ENCODE assay signal across 16 cellular contexts in genomic region chr11:130780437-130780836, GRCh38.
DNase-seq lines count a peak whose midpoint lies in the region; ATAC-seq and TF ChIP-seq lines count a peak whose summit lies in the region.
"Had no signal": no experiment of that assay in that cellular context is flagged by ENCODE, and none has a peak within 500 bp of the region (broad histone marks: within the 10 kb centered on the region; RNA-seq: fewer than 3 reads in every experiment).

No MANE protein-coding gene starts in this region.

- H2AFZ ChIP-seq in IMR-90 (replicated peaks; ENCODE audit: low read length, poor library complexity): no peak overlapping the region
- H2AFZ ChIP-seq in neural progenitor cell (replicated peaks): peak overlapping the region; percentile 29
- H2AFZ ChIP-seq: GM23248 had no signal

- H3K36me3 Mint-ChIP-seq in neural progenitor cell: no peaks in the 10 kb centered on the region
- H3K36me3 Mint-ChIP-seq: CD14-positive monocyte; CD4-positive, alpha-beta memory T cell had no signal

- no TSS peak for BruUV-seq in IMR-90 (replicated peaks; lab: Mats Ljungman, UMichigan)

- CTCF ChIA-PET in IMR-90 (lab: Yijun Ruan, JAX): no interaction called here

- TF ChIP-seq RAD21 in IMR-90 (IDR thresholded peaks at IDR 0.05; ENCODE audit: low read length): no peak

- H3K27ac ChIP-seq in IMR-90 (ENCODE audit: insufficient read depth, low read length): no peak overlapping the region
- no peak overlapping the region for H3K27ac ChIP-seq in neural progenitor cell
- H3K27ac ChIP-seq in colonic mucosa: no peak overlapping the region
- H3K27ac ChIP-seq: BLaER1, GM23248 had no signal

- no peak overlapping the region for H3K4me3 Mint-ChIP-seq in neural progenitor cell
- H3K4me3 Mint-ChIP-seq: CD14-positive monocyte; CD4-positive, alpha-beta memory T cell had no signal

- H3K27me3 Mint-ChIP-seq in neural progenitor cell (ENCODE audit: insufficient read depth, low read depth): peaks cover 10% of the 10 kb centered on the region

- H3K4me1 ChIP-seq in IMR-90 (ENCODE audit: control insufficient read depth, insufficient read depth, low read length) (peaks cover 16% of the 10 kb centered on the region), neural progenitor cell (peaks cover 19% of the 10 kb centered on the region), colonic mucosa (no peaks in the 10 kb centered on the region)
- H3K4me1 ChIP-seq: BLaER1 had no signal

- dilution Hi-C loops in IMR-90 (cut with HindIII; ENCODE audit: low sequenced_read_pairs, unreplicated experiment): no loop called here

- no peak overlapping the region for H2AK9ac ChIP-seq in IMR-90 (replicated peaks; ENCODE audit: low read depth, low read length, poor library complexity)

- intact Hi-C loops in IMR-90 (cut with micrococcal nuclease): no loop called here
- intact Hi-C loops in colonic mucosa (cut with DNase I): loop anchor here (5.0 kb wide), 1 partner anchor 333 kb away; the partner anchor contains the start of gene ADAMTS15

- H3K9me3 ChIP-seq in IMR-90 (ENCODE audit: control insufficient read depth, insufficient read depth, low read length) (peaks cover 3% of the 10 kb centered on the region; the same call in 1 of the 2 replicates), neural progenitor cell (ENCODE audit: low read depth) (no peaks in the 10 kb centered on the region), colonic mucosa (no peaks in the 10 kb centered on the region)
- H3K9me3 ChIP-seq: BLaER1 had no signal

- H2BK5ac ChIP-seq in IMR-90 (ENCODE audit: low read depth, low read length, poor library complexity, severe bottlenecking): no peak overlapping the region

- H3K9ac ChIP-seq in IMR-90 (ENCODE audit: low read depth, low read length) (no peak overlapping the region), neural progenitor cell (no peak overlapping the region), colonic mucosa (ENCODE audit: low read depth in 2 of 2, low read length in 2 of 2) (no peak overlapping the region)
- H3K9ac ChIP-seq: BLaER1, GM23248 had no signal

- H2BK120ac ChIP-seq in IMR-90 (ENCODE audit: low read depth, low read length): no peak overlapping the region

- H2AK5ac ChIP-seq in IMR-90 (ENCODE audit: low read depth, low read length): no peak overlapping the region; the same call in 1 of the 2 replicates

- H4K91ac ChIP-seq in IMR-90 (ENCODE audit: insufficient read depth, low read depth, low read length): no peak overlapping the region

- H3K4me3 ChIP-seq in IMR-90 (ENCODE audit: insufficient read depth, low read depth, low read length) (no peak overlapping the region), neural progenitor cell (no peak overlapping the region), colonic mucosa (no peak overlapping the region)
- H3K4me3 ChIP-seq: BLaER1, GM23248 had no signal

- no peak overlapping the region for H3K56ac ChIP-seq in IMR-90 (ENCODE audit: extremely low read depth, insufficient read depth, low read length)

- no peak for TF ChIP-seq CTCF in IMR-90 (conservative IDR thresholded peaks at IDR 0.05; ENCODE audit: low read depth, low read length)
- TF ChIP-seq CTCF in neural progenitor cell (IDR thresholded peaks at IDR 0.05): no peak
- TF ChIP-seq CTCF in colonic mucosa (IDR thresholded peaks at IDR 0.05): no peak

- no peaks in the 10 kb centered on the region for H3K79me1 ChIP-seq in IMR-90 (ENCODE audit: low read depth in 1 of 2, low read length in 2 of 2)

- H3K9me3 Mint-ChIP-seq in neural progenitor cell: peaks cover 6% of the 10 kb centered on the region

- TF ChIP-seq POLR2A in IMR-90 (IDR thresholded peaks at IDR 0.05; ENCODE audit: low read depth, low read length): no peak

- no peak overlapping the region for H2BK15ac ChIP-seq in IMR-90 (ENCODE audit: low read depth, low read length)

- no peak overlapping the region for H3K27ac Mint-ChIP-seq in neural progenitor cell
- H3K27ac Mint-ChIP-seq: CD14-positive monocyte; CD4-positive, alpha-beta memory T cell had no signal

- H3F3A ChIP-seq in neural progenitor cell (ENCODE audit: low read depth): peaks cover 8% of the 10 kb centered on the region

- no peaks in the 10 kb centered on the region for H4K20me1 ChIP-seq in IMR-90 (ENCODE audit: insufficient read depth, low read length)
- H4K20me1 ChIP-seq in neural progenitor cell (ENCODE audit: low read depth): no peaks in the 10 kb centered on the region
- H4K20me1 ChIP-seq: BLaER1 had no signal

- H3K23ac ChIP-seq in IMR-90 (ENCODE audit: low read depth, low read length): no peak overlapping the region

- no peak overlapping the region for H4K8ac ChIP-seq in IMR-90 (ENCODE audit: low read depth in 2 of 2, low read length in 2 of 2)

- no peak overlapping the region for H4K5ac ChIP-seq in IMR-90 (ENCODE audit: low read depth, low read length)

- no peaks in the 10 kb centered on the region for H3K79me2 ChIP-seq in neural progenitor cell (ENCODE audit: low read depth)

- in situ Hi-C loops in IMR-90 (cut with MboI; ENCODE audit: low sequenced_read_pairs): no loop called here

- peaks cover 8% of the 10 kb centered on the region for H3K9me1 ChIP-seq in IMR-90 (ENCODE audit: insufficient read depth, low read length)

- POLR2A ChIA-PET in IMR-90 (lab: Charles Lee; ENCODE audit: unreplicated experiment): no interaction called here

- H3K27me3 ChIP-seq in IMR-90 (ENCODE audit: control insufficient read depth, insufficient read depth, low read length) (no peaks in the 10 kb centered on the region), neural progenitor cell (no peaks in the 10 kb centered on the region), colonic mucosa (no peaks in the 10 kb centered on the region)
- H3K27me3 ChIP-seq: BLaER1 had no signal

- no peaks in the 10 kb centered on the region for H3K36me3 ChIP-seq in IMR-90 (ENCODE audit: control insufficient read depth, insufficient read depth, low read length)
- H3K36me3 ChIP-seq in neural progenitor cell: no peaks in the 10 kb centered on the region
- H3K36me3 ChIP-seq in colonic mucosa: no peaks in the 10 kb centered on the region
- H3K36me3 ChIP-seq: BLaER1 had no signal

- peaks cover 34% of the 10 kb centered on the region for H3K4me1 Mint-ChIP-seq in neural progenitor cell
- H3K4me1 Mint-ChIP-seq: CD14-positive monocyte; CD4-positive, alpha-beta memory T cell had no signal

- no peak overlapping the region for H3K4me2 ChIP-seq in IMR-90 (ENCODE audit: low read depth, low read length)
- H3K4me2 ChIP-seq in neural progenitor cell: no peak overlapping the region
- H3K4me2 ChIP-seq: BLaER1 had no signal

- no peak overlapping the region for H3K14ac ChIP-seq in IMR-90 (replicated peaks; ENCODE audit: low read depth, low read length)

- no peak for ATAC-seq in IMR-90 (ENCODE audit: low read depth)

- peak overlapping the region; percentile 29; the same call in 1 of the 2 replicates for H2BK20ac ChIP-seq in IMR-90 (ENCODE audit: low read depth, low read length)

- WGBS in IMR-90 (ENCODE audit: extremely low coverage in 2 of 2, insufficient read length in 1 of 2), 2 experiments: no CpG with 5 or more reads among the region's 4 CpGs

- H3K4ac ChIP-seq in IMR-90 (ENCODE audit: low read depth, low read length): no peak overlapping the region

- DNase-seq in IMR-90: no peak
- peak; percentile 34 for DNase-seq in ecto neural progenitor cell (ENCODE audit: low spot score)
- DNase-seq in neural progenitor cell (ENCODE audit: low spot score): no peak
- no peak for DNase-seq in colonic mucosa
- DNase-seq in T-helper 2 cell: no peak
- DNase-seq in NCI-H2029 (lab: John Stamatoyannopoulos, UW): no peak
- DNase-seq in NCI-H1048 (lab: John Stamatoyannopoulos, UW): no peak
- DNase-seq: 8988T; CD4-positive, alpha-beta memory T cell; DMS153; DMS79; GDM1; GM23248; HCEC 1CT had no signal

- H3K18ac ChIP-seq in IMR-90 (ENCODE audit: low read depth, low read length): no peak overlapping the region

TF ChIP-seq in IMR-90, 13 proteins besides CTCF, POLR2A, EP300 and RAD21:
- TF ChIP-seq RCOR1 (IDR thresholded peaks at IDR 0.05; ENCODE audit: insufficient replicate concordance, low read length): no peak
- TF ChIP-seq BHLHE40 (IDR thresholded peaks at IDR 0.05; ENCODE audit: low read depth, low read length): no peak
- TF ChIP-seq CHD1 (IDR thresholded peaks at IDR 0.05; ENCODE audit: low read depth, low read length): no peak
- TF ChIP-seq ELK1 (IDR thresholded peaks at IDR 0.05; ENCODE audit: borderline replicate concordance, low read depth, low read length): no peak
- no peak for TF ChIP-seq USF2 (IDR thresholded peaks at IDR 0.05; ENCODE audit: low read depth, low read length)
- TF ChIP-seq FOS (IDR thresholded peaks at IDR 0.05; ENCODE audit: low read depth, low read length): no peak
- TF ChIP-seq NFE2L2 (IDR thresholded peaks at IDR 0.05; ENCODE audit: low read depth, low read length): no peak
- TF ChIP-seq MAFK (IDR thresholded peaks at IDR 0.05; ENCODE audit: low read depth, low read length): no peak
- TF ChIP-seq RFX5 (IDR thresholded peaks at IDR 0.05; ENCODE audit: low read depth, low read length): no peak
- no peak for TF ChIP-seq MAZ (IDR thresholded peaks at IDR 0.05; ENCODE audit: borderline replicate concordance, low read depth, low read length)
- TF ChIP-seq CEBPB (IDR thresholded peaks at IDR 0.05; ENCODE audit: low read depth, low read length): no peak
- TF ChIP-seq SMC3 (IDR thresholded peaks at IDR 0.05; ENCODE audit: low read depth, low read length): no peak
- no peak for TF ChIP-seq MXI1 (IDR thresholded peaks at IDR 0.05; ENCODE audit: borderline replicate concordance, low read depth, low read length)
